Comparison of ENCODE assay signal across 9 cellular contexts in genomic region chrX:154401045-154401799, GRCh38. TPM values are rescaled to one million over a fixed set of nuclear protein-coding genes. Genes with fewer than 3 reads are reported as not detected.
A peak's percentile ranks its signal among the peaks of the same experiment; 100 is the strongest.
DNase-seq lines count a peak whose midpoint lies in the region; ATAC-seq and TF ChIP-seq lines count a peak whose summit lies in the region.
"Had no signal": no experiment of that assay in that cellular context is flagged by ENCODE, and none has a peak within 500 bp of the region (broad histone marks: within the 10 kb centered on the region; RNA-seq: fewer than 3 reads in every experiment).

No MANE protein-coding gene starts in this region.

- H3F3A ChIP-seq in neural progenitor cell (ENCODE audit: low read depth), result peaks cover 50% of the 10 kb centered on the region

- peak; percentile 61 for DNase-seq in ELR (ENCODE audit: low read depth)
- peak; percentile 66 for DNase-seq in KBM-7
- no peak for DNase-seq in neural progenitor cell (ENCODE audit: low spot score)
- DNase-seq in GOT3 (lab: John Stamatoyannopoulos, UW), result no peak
- DNase-seq in NCI-H1048 (lab: John Stamatoyannopoulos, UW), result no peak
- DNase-seq: colonic mucosa had no signal

- no peak for ATAC-seq in GM18868 (IDR thresholded peaks at IDR 0.05; ENCODE audit: unreplicated experiment)

- H3K27ac ChIP-seq in neural progenitor cell, result no peak overlapping the region
- H3K27ac ChIP-seq: colonic mucosa, SJCRH30 had no signal

- H2AFZ ChIP-seq in neural progenitor cell (replicated peaks), result no peak overlapping the region

- peaks cover 20% of the 10 kb centered on the region for H3K79me2 ChIP-seq in neural progenitor cell (ENCODE audit: low read depth)

- H3K4me1 ChIP-seq in neural progenitor cell, result no peaks in the 10 kb centered on the region
- H3K4me1 ChIP-seq: colonic mucosa, SJCRH30 had no signal

- H3K4me2 ChIP-seq in neural progenitor cell, result no peak overlapping the region

- TF ChIP-seq CTCF in neural progenitor cell (IDR thresholded peaks at IDR 0.05), result no peak

- no peaks in the 10 kb centered on the region for H3K9me3 ChIP-seq in neural progenitor cell (ENCODE audit: low read depth)
- H3K9me3 ChIP-seq: colonic mucosa, SJCRH30 had no signal

- H3K9ac ChIP-seq in neural progenitor cell, result no peak overlapping the region

- H3K4me3 Mint-ChIP-seq in activated naive CD4-positive, alpha-beta T cell treated with anti-CD3 and anti-CD28 coated beads, Interleukin-2, amount 50 U/mL, for 24 hours, result peak overlapping the region; percentile 99
- peak overlapping the region; percentile 55 for H3K4me3 Mint-ChIP-seq in neural progenitor cell

- H3K36me3 Mint-ChIP-seq in activated naive CD4-positive, alpha-beta T cell treated with anti-CD3 and anti-CD28 coated beads, Interleukin-2, amount 50 U/mL, for 24 hours, result peaks cover 16% of the 10 kb centered on the region
- H3K36me3 Mint-ChIP-seq in neural progenitor cell, result peaks cover 15% of the 10 kb centered on the region

- in situ Hi-C loops in KBM-7 (cut with MboI; ENCODE audit: low pct_unique_long_range_greater_than_20kb, low sequenced_read_pairs), result no loop called here

- no peaks in the 10 kb centered on the region for H3K36me3 ChIP-seq in neural progenitor cell
- H3K36me3 ChIP-seq: colonic mucosa had no signal

- no peaks in the 10 kb centered on the region for H3K4me1 Mint-ChIP-seq in activated naive CD4-positive, alpha-beta T cell treated with anti-CD3 and anti-CD28 coated beads, Interleukin-2, amount 50 U/mL, for 24 hours
- peaks cover 13% of the 10 kb centered on the region for H3K4me1 Mint-ChIP-seq in neural progenitor cell

- no peak overlapping the region for H3K4me3 ChIP-seq in neural progenitor cell
- H3K4me3 ChIP-seq: colonic mucosa, SJCRH30 had no signal

- peak overlapping the region; percentile 86 for H3K27ac Mint-ChIP-seq in activated naive CD4-positive, alpha-beta T cell treated with anti-CD3 and anti-CD28 coated beads, Interleukin-2, amount 50 U/mL, for 24 hours
- H3K27ac Mint-ChIP-seq in neural progenitor cell, result no peak overlapping the region

- H3K27me3 ChIP-seq in neural progenitor cell, result no peaks in the 10 kb centered on the region
- H3K27me3 ChIP-seq: colonic mucosa, SJCRH30 had no signal

- H4K20me1 ChIP-seq in neural progenitor cell (ENCODE audit: low read depth), result peaks cover 23% of the 10 kb centered on the region

- H3K27me3 Mint-ChIP-seq in activated naive CD4-positive, alpha-beta T cell treated with anti-CD3 and anti-CD28 coated beads, Interleukin-2, amount 50 U/mL, for 24 hours, result no peaks in the 10 kb centered on the region
- H3K27me3 Mint-ChIP-seq in neural progenitor cell (ENCODE audit: insufficient read depth, low read depth), result peaks cover 14% of the 10 kb centered on the region

- no peaks in the 10 kb centered on the region for H3K9me3 Mint-ChIP-seq in activated naive CD4-positive, alpha-beta T cell treated with anti-CD3 and anti-CD28 coated beads, Interleukin-2, amount 50 U/mL, for 24 hours
- peaks cover 26% of the 10 kb centered on the region for H3K9me3 Mint-ChIP-seq in neural progenitor cell

RNA-seq across cellular contexts. Expression of gene RPL10, which starts 3.0 kb away (rescaled TPM):
- total RNA-seq in neural progenitor cell (ENCODE audit: low replicate concordance), result 4,507 and 7,403 TPM in 2 replicates

RNA-seq across cellular contexts. Expression of gene DNASE1L1, which starts 7.8 kb away (rescaled TPM):
- 14.2 and 27.2 TPM in 2 replicates for total RNA-seq in neural progenitor cell (ENCODE audit: low replicate concordance)

RNA-seq across cellular contexts. Expression of gene TAFAZZIN, which starts 10.1 kb away (rescaled TPM):
- total RNA-seq in neural progenitor cell (ENCODE audit: low replicate concordance), result 19.8 and 46.5 TPM in 2 replicates

RNA-seq across cellular contexts. Expression of gene EMD, which starts 22.1 kb away (rescaled TPM):
- 18.3 and 62.0 TPM in 2 replicates for total RNA-seq in neural progenitor cell (ENCODE audit: low replicate concordance)

RNA-seq across cellular contexts. Expression of gene FLNA, which starts 26.8 kb away (rescaled TPM):
- total RNA-seq in neural progenitor cell (ENCODE audit: low replicate concordance), result 189 and 559 TPM in 2 replicates

Comparison
In these comparisons a context has a peak if more than half of its experiments do, and no peak if none do; other contexts are left out.
1. DNase-seq: peak in ELR (single experiment) and KBM-7 (single experiment); none in neural progenitor cell (single experiment), GOT3 (single experiment) and NCI-H1048 (single experiment).